4 cellular contexts compared by ENCODE assay signal in genomic region chr16:48115299-48115698, GRCh38. TPM values are rescaled to one million over a fixed set of nuclear protein-coding genes. Genes with fewer than 3 reads are reported as not detected.
"Had no signal": no experiment of that assay in that cellular context is flagged by ENCODE, and none has a peak within 500 bp of the region (broad histone marks: within the 10 kb centered on the region; RNA-seq: fewer than 3 reads in every experiment).

No MANE protein-coding gene starts in this region.

- H3K4me3 ChIP-seq: GM12878 had no signal

- ATAC-seq: GM12878 had no signal

- DNase-seq: GDM1, GF-D8 had no signal

RNA-seq across cellular contexts. Expression of gene ABCC12, which starts 40.5 kb away (rescaled TPM):
- total RNA-seq: G401, GM12878 had no signal
